In the genomic region with DNA sequence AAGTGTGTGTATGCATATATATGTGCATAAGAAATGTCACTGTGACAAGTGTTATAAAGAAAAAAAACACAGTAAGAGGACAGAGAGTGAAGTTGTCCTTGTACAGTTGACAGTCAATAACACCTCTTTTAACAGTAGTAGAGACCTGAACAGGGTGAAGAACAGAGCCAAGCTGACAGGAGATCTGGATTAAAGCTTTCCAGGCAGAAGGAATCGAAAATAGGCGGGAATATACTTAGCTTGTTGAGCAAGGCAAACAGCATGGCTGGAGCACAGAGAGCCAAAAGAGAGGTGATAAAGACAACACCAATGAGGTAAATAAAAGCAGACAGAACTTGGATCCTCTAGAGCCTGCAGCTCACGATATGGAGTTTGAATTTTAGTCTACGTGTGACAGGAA, we compare ENCODE assay signal across 22 cellular contexts.
A peak's percentile ranks its signal among the peaks of the same experiment; 100 is the strongest.
DNase-seq lines count a peak whose midpoint lies in the region; ATAC-seq, FAIRE-seq and TF ChIP-seq lines count a peak whose summit lies in the region.
"Had no signal": no experiment of that assay in that cellular context is flagged by ENCODE, and none has a peak within 500 bp of the region (broad histone marks: within the 10 kb centered on the region; RNA-seq: fewer than 3 reads in every experiment).

No MANE protein-coding gene starts in this region.

- H3K9ac ChIP-seq in astrocyte (ENCODE audit: low read length) = no peak overlapping the region

- H3K27ac Mint-ChIP-seq in activated naive CD4-positive, alpha-beta T cell treated with anti-CD3 and anti-CD28 coated beads, Interleukin-2, amount 50 U/mL, for 24 hours = peak overlapping the region; percentile 20
- H3K27ac Mint-ChIP-seq in activated naive CD4-positive, alpha-beta T cell treated with anti-CD3 and anti-CD28 coated beads for 36 hours = no peak overlapping the region
- H3K27ac Mint-ChIP-seq in astrocyte (ENCODE audit: unreplicated experiment) (no peak overlapping the region), mesothelial cell of epicardium (peak overlapping the region; percentile 8)
- H3K27ac Mint-ChIP-seq in stimulated activated naive CD8-positive, alpha-beta T cell treated with anti-CD3 and anti-CD28 coated beads, Interleukin-15, amount 100 ng/mL, for 72 hours = peak overlapping the region in 1 of 2 donors; percentile 12

- CTCF ChIA-PET in activated naive CD4-positive, alpha-beta T cell treated with anti-CD3 and anti-CD28 coated beads for 36 hours (lab: Charles Lee) = no interaction called here

- peaks cover 98% of the 10 kb centered on the region for H3K4me1 Mint-ChIP-seq in activated naive CD4-positive, alpha-beta T cell treated with anti-CD3 and anti-CD28 coated beads, Interleukin-2, amount 50 U/mL, for 24 hours
- peaks cover 90% of the 10 kb centered on the region for H3K4me1 Mint-ChIP-seq in activated naive CD4-positive, alpha-beta T cell treated with anti-CD3 and anti-CD28 coated beads for 36 hours (ENCODE audit: low read depth)
- H3K4me1 Mint-ChIP-seq in astrocyte (ENCODE audit: low read depth, unreplicated experiment) (peaks cover 34% of the 10 kb centered on the region), mesothelial cell of epicardium (peaks cover 42% of the 10 kb centered on the region)
- peaks cover 81% of the 10 kb centered on the region for H3K4me1 Mint-ChIP-seq in stimulated activated naive CD8-positive, alpha-beta T cell treated with anti-CD3 and anti-CD28 coated beads, Interleukin-15, amount 100 ng/mL, for 72 hours

- peak overlapping the region; percentile 28 for H3K4me3 Mint-ChIP-seq in activated naive CD4-positive, alpha-beta T cell treated with anti-CD3 and anti-CD28 coated beads, Interleukin-2, amount 50 U/mL, for 24 hours
- H3K4me3 Mint-ChIP-seq in activated naive CD4-positive, alpha-beta T cell treated with anti-CD3 and anti-CD28 coated beads for 36 hours = no peak overlapping the region
- H3K4me3 Mint-ChIP-seq in astrocyte (ENCODE audit: unreplicated experiment) (peak overlapping the region; percentile 2), mesothelial cell of epicardium (no peak overlapping the region)
- H3K4me3 Mint-ChIP-seq in stimulated activated naive CD8-positive, alpha-beta T cell treated with anti-CD3 and anti-CD28 coated beads, Interleukin-15, amount 100 ng/mL, for 72 hours = peak overlapping the region; percentile 3 to 19

- no peak for FAIRE-seq in astrocyte (lab: Jason Lieb, UNC)
- FAIRE-seq: endometrium, GM18507 had no signal

- DNase-seq in activated naive CD4-positive, alpha-beta T cell treated with anti-CD3 and anti-CD28 coated beads for 36 hours = no peak
- DNase-seq in astrocyte (ENCODE audit: low read depth) (no peak), mesothelial cell of epicardium (ENCODE audit: low spot score in 2 of 2, unreplicated experiment in 2 of 2) (no peak)
- no peak for DNase-seq in stimulated activated naive CD8-positive, alpha-beta T cell treated with anti-CD3 and anti-CD28 coated beads, Interleukin-15, amount 100 ng/mL, for 72 hours
- DNase-seq: activated effector memory CD4-positive, alpha-beta T cell treated with Interleukin-2 at 50 U/mL for 16 hours; C1 segment of cervical spinal cord; DND-41; H7; islet precursor cell; NCI-H1105 treated with DMSO at 0.1 percent for 48 hours; NCI-H2107; NCI-H524 treated with DMSO at 0.1 percent for 48 hours; SIG-M5; stimulated activated CD4-positive, alpha-beta T cell treated with anti-CD3 and anti-CD28 coated beads, Interleukin-12 subunit alpha, Interleukin-12 subunit beta, amount 100 ng/mL, for 4 hours; tibial artery had no signal

- H3K4me1 ChIP-seq in astrocyte (ENCODE audit: insufficient read depth, low read length) = peaks cover 11% of the 10 kb centered on the region

- no peaks in the 10 kb centered on the region for H3K36me3 ChIP-seq in astrocyte (ENCODE audit: insufficient read depth, low read length)
- H3K36me3 ChIP-seq: tibial artery had no signal

- peaks cover 98% of the 10 kb centered on the region for H4K20me1 ChIP-seq in astrocyte (ENCODE audit: insufficient read depth, low read length)

- TF ChIP-seq CTCF in astrocyte (IDR thresholded peaks at IDR 0.05; ENCODE audit: insufficient read depth, low read depth, low read length) (no peak), mesothelial cell of epicardium (IDR thresholded peaks at IDR 0.05; ENCODE audit: unreplicated experiment) (no peak)

- no peaks in the 10 kb centered on the region for H3K9me3 Mint-ChIP-seq in activated naive CD4-positive, alpha-beta T cell treated with anti-CD3 and anti-CD28 coated beads, Interleukin-2, amount 50 U/mL, for 24 hours
- H3K9me3 Mint-ChIP-seq in activated naive CD4-positive, alpha-beta T cell treated with anti-CD3 and anti-CD28 coated beads for 36 hours = no peaks in the 10 kb centered on the region
- no peaks in the 10 kb centered on the region for H3K9me3 Mint-ChIP-seq in astrocyte (ENCODE audit: unreplicated experiment)
- H3K9me3 Mint-ChIP-seq in mesothelial cell of epicardium = no peaks in the 10 kb centered on the region
- no peaks in the 10 kb centered on the region for H3K9me3 Mint-ChIP-seq in stimulated activated naive CD8-positive, alpha-beta T cell treated with anti-CD3 and anti-CD28 coated beads, Interleukin-15, amount 100 ng/mL, for 72 hours

- H3K27me3 ChIP-seq in astrocyte (ENCODE audit: insufficient read depth, low read length) = no peaks in the 10 kb centered on the region
- H3K27me3 ChIP-seq: tibial artery had no signal

- no peak overlapping the region for H3K4me2 ChIP-seq in astrocyte (ENCODE audit: low read length)

- no peak overlapping the region for H3K4me3 ChIP-seq in astrocyte (ENCODE audit: insufficient read depth, low read depth, low read length)
- H3K4me3 ChIP-seq: tibial artery had no signal

- H3K27ac ChIP-seq in astrocyte (ENCODE audit: low read depth, low read length) = no peak overlapping the region
- H3K27ac ChIP-seq: tibial artery, VCaP had no signal

- intact Hi-C loops in activated naive CD4-positive, alpha-beta T cell treated with anti-CD3 and anti-CD28 coated beads for 36 hours (cut with micrococcal nuclease) = no loop called here

- H3K27me3 Mint-ChIP-seq in activated naive CD4-positive, alpha-beta T cell treated with anti-CD3 and anti-CD28 coated beads, Interleukin-2, amount 50 U/mL, for 24 hours = no peaks in the 10 kb centered on the region
- H3K27me3 Mint-ChIP-seq in activated naive CD4-positive, alpha-beta T cell treated with anti-CD3 and anti-CD28 coated beads for 36 hours (ENCODE audit: low read depth) = no peaks in the 10 kb centered on the region
- H3K27me3 Mint-ChIP-seq in astrocyte (ENCODE audit: low read depth, unreplicated experiment) (no peaks in the 10 kb centered on the region), mesothelial cell of epicardium (ENCODE audit: low read depth) (no peaks in the 10 kb centered on the region)
- H3K27me3 Mint-ChIP-seq in stimulated activated naive CD8-positive, alpha-beta T cell treated with anti-CD3 and anti-CD28 coated beads, Interleukin-15, amount 100 ng/mL, for 72 hours = no peaks in the 10 kb centered on the region

- H3K36me3 Mint-ChIP-seq in activated naive CD4-positive, alpha-beta T cell treated with anti-CD3 and anti-CD28 coated beads, Interleukin-2, amount 50 U/mL, for 24 hours = peaks cover 18% of the 10 kb centered on the region
- H3K36me3 Mint-ChIP-seq in activated naive CD4-positive, alpha-beta T cell treated with anti-CD3 and anti-CD28 coated beads for 36 hours (ENCODE audit: low read depth) = no peaks in the 10 kb centered on the region
- peaks cover 2% of the 10 kb centered on the region for H3K36me3 Mint-ChIP-seq in astrocyte (ENCODE audit: low read depth, unreplicated experiment)
- H3K36me3 Mint-ChIP-seq in mesothelial cell of epicardium = peaks cover 3% of the 10 kb centered on the region

- H2AFZ ChIP-seq in astrocyte (ENCODE audit: low read depth, low read length) = no peak overlapping the region

- no peaks in the 10 kb centered on the region for H3K9me3 ChIP-seq in astrocyte (ENCODE audit: insufficient read depth, low read depth, low read length)
- H3K9me3 ChIP-seq: tibial artery had no signal

- ATAC-seq in stimulated activated naive CD8-positive, alpha-beta T cell treated with anti-CD3 and anti-CD28 coated beads, Interleukin-15, amount 100 ng/mL, for 72 hours = no peak
- no peak for ATAC-seq in HG02981 (IDR thresholded peaks at IDR 0.05; ENCODE audit: unreplicated experiment)
- no peak for ATAC-seq in HG03565 (IDR thresholded peaks at IDR 0.05; ENCODE audit: unreplicated experiment)
- ATAC-seq in GM19023 (IDR thresholded peaks at IDR 0.05; ENCODE audit: unreplicated experiment) = no peak

- peaks cover 99% of the 10 kb centered on the region for H3K79me2 ChIP-seq in astrocyte (ENCODE audit: insufficient read depth, low read length)

Comparison
In these comparisons a context has a peak if more than half of its experiments do, and no peak if none do; other contexts are left out.
1. H3K27ac Mint-ChIP-seq: peak in activated naive CD4-positive, alpha-beta T cell treated with anti-CD3 and anti-CD28 coated beads, Interleukin-2, amount 50 U/mL, for 24 hours (single experiment) and mesothelial cell of epicardium (single experiment); none in activated naive CD4-positive, alpha-beta T cell treated with anti-CD3 and anti-CD28 coated beads for 36 hours (single experiment) and astrocyte (single experiment).
2. H3K4me3 Mint-ChIP-seq: peak in activated naive CD4-positive, alpha-beta T cell treated with anti-CD3 and anti-CD28 coated beads, Interleukin-2, amount 50 U/mL, for 24 hours (single experiment), astrocyte (single experiment) and stimulated activated naive CD8-positive, alpha-beta T cell treated with anti-CD3 and anti-CD28 coated beads, Interleukin-15, amount 100 ng/mL, for 72 hours (2 of 2); none in activated naive CD4-positive, alpha-beta T cell treated with anti-CD3 and anti-CD28 coated beads for 36 hours (single experiment) and mesothelial cell of epicardium (single experiment).